1 cellular context compared by ENCODE assay signal in the genomic region with DNA sequence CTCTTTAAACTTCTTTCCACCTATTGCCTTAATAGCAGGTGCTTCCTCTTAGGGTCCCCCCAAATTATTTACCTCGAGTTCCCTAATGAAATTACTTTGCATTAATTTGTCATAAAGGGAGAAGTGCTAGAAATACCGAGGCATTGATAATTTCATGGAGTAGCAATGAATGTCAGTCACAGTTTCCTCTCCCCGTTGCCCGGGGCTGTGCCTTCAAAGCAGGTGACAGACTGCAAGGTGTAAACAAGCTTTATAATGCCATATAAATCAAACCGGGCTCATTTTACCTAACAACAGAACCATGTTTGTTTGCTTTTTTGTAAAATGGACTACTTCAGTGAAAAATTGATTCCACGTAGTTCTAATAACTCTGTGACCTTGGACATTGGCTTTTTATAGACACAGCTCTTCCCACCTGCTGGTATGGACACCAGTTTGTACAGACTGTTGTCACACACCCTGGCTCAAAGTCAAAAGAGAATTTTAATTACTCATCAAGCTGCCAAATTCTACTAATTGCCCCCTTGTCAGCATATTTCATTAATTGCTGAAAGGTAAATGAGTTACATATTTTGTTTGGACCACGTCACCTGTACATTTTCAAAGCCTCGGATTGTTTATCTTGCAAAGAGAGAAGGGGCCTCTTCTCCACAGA.
TF ChIP-seq lines count a peak whose summit lies in the region.

No MANE protein-coding gene starts in this region.

TF ChIP-seq in SK-N-SH treated with all-trans-retinoic acid at 6 μM for 48 hours, 23 proteins besides CTCF, POLR2A, EP300 and RAD21 (continued from another document):
- TF ChIP-seq, protein P1, sequence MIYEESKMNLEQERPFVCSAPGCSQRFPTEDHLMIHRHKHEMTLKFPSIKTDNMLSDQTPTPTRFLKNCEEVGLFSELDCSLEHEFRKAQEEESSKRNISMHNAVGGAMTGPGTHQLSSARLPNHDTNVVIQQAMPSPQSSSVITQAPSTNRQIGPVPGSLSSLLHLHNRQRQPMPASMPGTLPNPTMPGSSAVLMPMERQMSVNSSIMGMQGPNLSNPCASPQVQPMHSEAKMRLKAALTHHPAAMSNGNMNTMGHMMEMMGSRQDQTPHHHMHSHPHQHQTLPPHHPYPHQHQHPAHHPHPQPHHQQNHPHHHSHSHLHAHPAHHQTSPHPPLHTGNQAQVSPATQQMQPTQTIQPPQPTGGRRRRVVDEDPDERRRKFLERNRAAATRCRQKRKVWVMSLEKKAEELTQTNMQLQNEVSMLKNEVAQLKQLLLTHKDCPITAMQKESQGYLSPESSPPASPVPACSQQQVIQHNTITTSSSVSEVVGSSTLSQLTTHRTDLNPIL (CRISPR knock-in tag; IDR thresholded peaks at IDR 0.05; ENCODE audit: low read depth) = no peak
- TF ChIP-seq TOX (CRISPR knock-in tag; IDR thresholded peaks at IDR 0.05; ENCODE audit: borderline replicate concordance) = no peak
